In the genomic region with DNA sequence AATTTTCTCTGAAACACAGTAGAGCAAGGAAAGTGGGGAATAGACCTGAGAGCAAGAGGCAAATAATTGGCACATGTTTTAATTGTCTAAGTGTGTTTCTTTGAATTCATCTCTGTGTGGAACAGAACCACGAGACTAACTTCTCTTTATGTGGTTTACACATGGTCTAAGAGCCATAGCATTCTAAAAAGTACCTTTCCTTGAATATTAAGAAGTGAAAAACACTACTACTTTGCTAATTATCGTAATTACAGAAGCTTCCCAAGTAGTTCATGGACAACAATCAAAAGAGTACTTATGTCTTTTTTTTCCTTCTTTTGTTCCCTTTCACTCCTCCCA, we compare ENCODE assay signal across 13 cellular contexts. TPM values are rescaled to one million over a fixed set of nuclear protein-coding genes. Genes with fewer than 3 reads are reported as not detected.
DNase-seq lines count a peak whose midpoint lies in the region; ATAC-seq and TF ChIP-seq lines count a peak whose summit lies in the region.
"Had no signal": no experiment of that assay in that cellular context is flagged by ENCODE, and none has a peak within 500 bp of the region (broad histone marks: within the 10 kb centered on the region; RNA-seq: fewer than 3 reads in every experiment).

No MANE protein-coding gene starts in this region.

- no peak overlapping the region for H3K27ac ChIP-seq in KMS-11
- H3K27ac ChIP-seq: upper lobe of left lung had no signal

- H3K4me1 ChIP-seq in KMS-11 (ENCODE audit: low read depth, poor library complexity, severe bottlenecking) (peaks cover 24% of the 10 kb centered on the region), mucosa of descending colon (ENCODE audit: low read depth) (no peaks in the 10 kb centered on the region)
- H3K4me1 ChIP-seq: upper lobe of left lung had no signal

- H4K20me1 ChIP-seq in KMS-11 (ENCODE audit: insufficient read depth): no peaks in the 10 kb centered on the region

- H3K4me2 ChIP-seq in KMS-11: peak overlapping the region; percentile 29; the same call in 1 of the 2 replicates

- H3K79me2 ChIP-seq in KMS-11 (ENCODE audit: insufficient read depth, low read depth): no peaks in the 10 kb centered on the region

- no peak overlapping the region for H2AFZ ChIP-seq in KMS-11 (ENCODE audit: low read depth)

- DNase-seq in mucosa of descending colon: no peak
- no peak for DNase-seq in NK-92 treated with Interleukin-12 subunit alpha and Interleukin-12 subunit beta, amount 100 ng/mL, for 24 hours (lab: John Stamatoyannopoulos, UW)
- no peak for DNase-seq in activated CD8-positive, alpha-beta memory T cell treated with anti-CD3 and anti-CD28 coated beads, Interleukin-2, amount 50 U/mL, for 4 hours
- no peak for DNase-seq in GM13976 (ENCODE audit: low spot score)
- DNase-seq: activated CD4-positive, alpha-beta T cell treated with anti-CD3 and anti-CD28 coated beads for 1 hour; glutamatergic neuron; NCI-H2081 treated with DMSO at 0.1 percent for 48 hours; SHP77 treated with DMSO at 0.1 percent for 48 hours; upper lobe of left lung had no signal

- no peaks in the 10 kb centered on the region for H3K27me3 ChIP-seq in KMS-11 (ENCODE audit: insufficient read depth, low read depth)
- H3K27me3 ChIP-seq: upper lobe of left lung had no signal

- H3K9me3 ChIP-seq in mucosa of descending colon: no peaks in the 10 kb centered on the region
- H3K9me3 ChIP-seq: upper lobe of left lung had no signal

- H3K36me3 ChIP-seq in KMS-11 (ENCODE audit: insufficient read depth): no peaks in the 10 kb centered on the region
- H3K36me3 ChIP-seq in mucosa of descending colon (ENCODE audit: low read depth): no peaks in the 10 kb centered on the region
- H3K36me3 ChIP-seq: upper lobe of left lung had no signal

- peak; percentile 16 for ATAC-seq in GM18517 (IDR thresholded peaks at IDR 0.05; ENCODE audit: unreplicated experiment)
- ATAC-seq in GM21423 (IDR thresholded peaks at IDR 0.05; ENCODE audit: unreplicated experiment): peak; percentile 48
- ATAC-seq in mucosa of descending colon: peak; percentile 17
- ATAC-seq: HepG2 had no signal

- H3K4me3 ChIP-seq in KMS-11 (IDR thresholded peaks at IDR 0.05; ENCODE audit: insufficient read depth, low read depth, low read length) (no peak overlapping the region), mucosa of descending colon (no peak overlapping the region)
- H3K4me3 ChIP-seq: upper lobe of left lung had no signal

- no peak overlapping the region for H3K9ac ChIP-seq in KMS-11

- no peak for TF ChIP-seq CTCF in KMS-11 (conservative IDR thresholded peaks at IDR 0.05; ENCODE audit: low read depth, low read length)
- no peak for TF ChIP-seq CTCF in mucosa of descending colon (IDR thresholded peaks at IDR 0.05)
- TF ChIP-seq CTCF in GM13976 (IDR thresholded peaks at IDR 0.05; ENCODE audit: borderline replicate concordance, control extremely low read depth, extremely low read depth, insufficient read depth, missing control alignments): no peak

- intact Hi-C loops in mucosa of descending colon (cut with DNase I, micrococcal nuclease): no loop called here

- in situ Hi-C loops in GM13976 (cut with MboI; ENCODE audit: low sequenced_read_pairs, unreplicated experiment): no loop called here

RNA-seq across cellular contexts. Expression of gene CYBB, which starts 2.9 kb away (rescaled TPM):
- total RNA-seq in mucosa of descending colon: 10 to 100 TPM in 2 of 3 donors, 1 to 10 TPM in 1; 9.7 to 35.4 (median 30.0) TPM
- total RNA-seq: HepG2 had no signal
